ENCODE assay signal across 13 cellular contexts in genomic region chr18:9546468-9546867, GRCh38.
"Had no signal": no experiment of that assay in that cellular context is flagged by ENCODE, and none has a peak within 500 bp of the region (broad histone marks: within the 10 kb centered on the region; RNA-seq: fewer than 3 reads in every experiment).

No MANE protein-coding gene starts in this region.

- DNase-seq: cortex of kidney; dorsolateral prefrontal cortex; effector CD8-positive, alpha-beta T cell; heart left ventricle; hippocampal formation; kidney glomerular epithelial cell; naive thymus-derived CD4-positive, alpha-beta T cell; sigmoid colon; stimulated activated CD4-positive, alpha-beta T cell treated with anti-CD3 and anti-CD28 coated beads, Interleukin-2, amount 100 ng/mL, for 24 hours; stimulated activated CD4-positive, alpha-beta T cell treated with anti-CD3 and anti-CD28 coated beads, Interleukin-4, amount 100 ng/mL, for 4 hours; stimulated activated naive CD4-positive, alpha-beta T cell treated with Interleukin-2 at 50 U/mL for 16 hours; trophoblast cell had no signal

- H3K27me3 Mint-ChIP-seq: naive thymus-derived CD4-positive, alpha-beta T cell had no signal

- ATAC-seq: esophagus mucosa; heart left ventricle; naive thymus-derived CD4-positive, alpha-beta T cell had no signal

- H3K9me3 Mint-ChIP-seq: naive thymus-derived CD4-positive, alpha-beta T cell had no signal

- H3K4me3 Mint-ChIP-seq: naive thymus-derived CD4-positive, alpha-beta T cell had no signal
